Comparison of ENCODE assay signal across 12 cellular contexts in genomic region chr5:85293139-85293785, GRCh38.
A peak's percentile ranks its signal among the peaks of the same experiment; 100 is the strongest.
DNase-seq lines count a peak whose midpoint lies in the region; ATAC-seq, FAIRE-seq and TF ChIP-seq lines count a peak whose summit lies in the region.
"Had no signal": no experiment of that assay in that cellular context is flagged by ENCODE, and none has a peak within 500 bp of the region (broad histone marks: within the 10 kb centered on the region; RNA-seq: fewer than 3 reads in every experiment).

No MANE protein-coding gene starts in this region.

- TF ChIP-seq EP300 in A549 (IDR thresholded peaks at IDR 0.05) (no peak), gastroesophageal sphincter (IDR thresholded peaks at IDR 0.05) (no peak)

- no peaks in the 10 kb centered on the region for H3K36me3 ChIP-seq in PC-3 (ENCODE audit: low read depth, low read length)
- H3K36me3 ChIP-seq in gastroesophageal sphincter: no peaks in the 10 kb centered on the region
- H3K36me3 ChIP-seq in muscle layer of colon (ENCODE audit: insufficient read depth, low read length): no peaks in the 10 kb centered on the region

- no peak for FAIRE-seq in A549 (lab: Jason Lieb, UNC)

- no peaks in the 10 kb centered on the region for H3K79me2 ChIP-seq in PC-3 (ENCODE audit: low read length)

- no peak for TF ChIP-seq POLR2A in A549 (IDR thresholded peaks at IDR 0.05; ENCODE audit: low read length)
- no peak for TF ChIP-seq POLR2A in gastroesophageal sphincter (IDR thresholded peaks at IDR 0.05)

- H2AFZ ChIP-seq in PC-3 (ENCODE audit: low read length): peak overlapping the region; percentile 82

- H3K4me2 ChIP-seq in A549 (peak overlapping the region; percentile 50), PC-3 (ENCODE audit: low read length) (peak overlapping the region; percentile 84)

- 0 out of 2 replicates have a peak overlapping the region, but pooled peaks have one; percentile 9 for H3K9ac ChIP-seq in PC-3 (ENCODE audit: low read length)
- no peak overlapping the region for H3K9ac ChIP-seq in muscle layer of colon (ENCODE audit: low read length)

- H3K9me2 ChIP-seq in PC-3 (replicated peaks; ENCODE audit: low read length): no peaks in the 10 kb centered on the region

- 34% methylated on average over 7 of the region's 7 CpGs for WGBS in A549 (ENCODE audit: missing lambda C conversion rate)
- 22 to 24% methylated on average over 7 of the region's 7 CpGs for WGBS in gastroesophageal sphincter (ENCODE audit: low coverage in 1 of 2), 2 donors

- no peaks in the 10 kb centered on the region for H3F3A ChIP-seq in PC-3 (ENCODE audit: low read length, unreplicated experiment)

- H3K27ac ChIP-seq in A549: peak overlapping the region in 1 of 2 experiments; percentile 38; a peak in 2 of 6 replicates
- H3K27ac ChIP-seq in PC-3 (ENCODE audit: low read length): no peak overlapping the region
- peak overlapping the region in 2 of 4 donors; percentile 41 to 68 for H3K27ac ChIP-seq in gastroesophageal sphincter
- peak overlapping the region; percentile 39 for H3K27ac ChIP-seq in muscle layer of colon (ENCODE audit: low read depth, low read length)

- peak in 1 of 2 experiments; percentile 6 for DNase-seq in A549 (ENCODE audit: low read depth in 1 of 2, low spot score in 1 of 2)
- DNase-seq in PC-3: peak; percentile 45
- DNase-seq in NCI-H2227 treated with DMSO at 0.1 percent for 48 hours (lab: John Stamatoyannopoulos, UW): no peak
- DNase-seq in nucleus accumbens (lab: John Stamatoyannopoulos, UW): no peak
- DNase-seq: NCI-H1417; RPMI8226; stimulated activated CD4-positive, alpha-beta T cell treated with anti-CD3 and anti-CD28 coated beads, Interleukin-4, amount 100 ng/mL, for 1 hour had no signal

- CTCF ChIA-PET in A549 (lab: Yijun Ruan, JAX): no interaction called here
- CTCF ChIA-PET in PC-3 (lab: Charles Lee): no interaction called here

- no peak for TF ChIP-seq CTCF in A549 (IDR thresholded peaks at IDR 0.05)
- no peak for TF ChIP-seq CTCF in PC-3 (conservative IDR thresholded peaks at IDR 0.05; ENCODE audit: low read depth, low read length)
- no peak for TF ChIP-seq CTCF in gastroesophageal sphincter (IDR thresholded peaks at IDR 0.05)

- TF ChIP-seq RAD21 in A549 (conservative IDR thresholded peaks at IDR 0.05 in 1 of 2, IDR thresholded peaks at IDR 0.05 in 1 of 2): no peak

- no TSS peak for BruUV-seq in PC-3 (replicated peaks; lab: Mats Ljungman, UMichigan)

- intact Hi-C loops in PC-3 (cut with micrococcal nuclease): no loop called here

- ATAC-seq in A549: peak; percentile 66 to 68; a peak in 4 of 6 replicates
- peak; percentile 91 for ATAC-seq in PC-3
- no peak for ATAC-seq in gastroesophageal sphincter
- ATAC-seq in GM21367 (IDR thresholded peaks at IDR 0.05; ENCODE audit: unreplicated experiment): no peak
- ATAC-seq in GM18909 (IDR thresholded peaks at IDR 0.05; ENCODE audit: poor library complexity, unreplicated experiment): no peak
- ATAC-seq: natural killer cell treated with Interleukin-12 subunit alpha and Interleukin-12 subunit beta and Interleukin-15 and Interleukin-18, amount 100 ng/mL, for 72 hours had no signal

- POLR2A ChIA-PET in A549 (lab: Yijun Ruan, JAX) (no interaction called here), PC-3 (lab: Charles Lee; ENCODE audit: unreplicated experiment) (no interaction called here)

- H3K27me3 ChIP-seq in PC-3 (ENCODE audit: low read length) (peaks cover 8% of the 10 kb centered on the region; the same call in 1 of the 2 replicates), gastroesophageal sphincter (no peaks in the 10 kb centered on the region), muscle layer of colon (ENCODE audit: control insufficient read depth in 1 of 2, insufficient read depth in 2 of 2, low read length in 2 of 2) (no peaks in the 10 kb centered on the region)

- H3K9me3 ChIP-seq in A549 (no peaks in the 10 kb centered on the region), PC-3 (ENCODE audit: low read length) (no peaks in the 10 kb centered on the region), gastroesophageal sphincter (no peaks in the 10 kb centered on the region), muscle layer of colon (ENCODE audit: low read length) (no peaks in the 10 kb centered on the region)

- H3K4me1 ChIP-seq in A549 (no peaks in the 10 kb centered on the region), PC-3 (ENCODE audit: insufficient read depth, low read length) (no peaks in the 10 kb centered on the region), gastroesophageal sphincter (peaks cover 0 to 7% (median 0%) of the 10 kb centered on the region in 3 donors), muscle layer of colon (ENCODE audit: insufficient read depth, low read length) (no peaks in the 10 kb centered on the region)

- no peaks in the 10 kb centered on the region for H4K20me1 ChIP-seq in PC-3 (ENCODE audit: low read length)

- peak overlapping the region; percentile 14; the same call in 1 of the 3 replicates for H3K4me3 ChIP-seq in A549
- H3K4me3 ChIP-seq in PC-3 (ENCODE audit: low read length): peak overlapping the region; percentile 66
- H3K4me3 ChIP-seq in gastroesophageal sphincter: peak overlapping the region; percentile 39 to 45
- H3K4me3 ChIP-seq in muscle layer of colon (ENCODE audit: low read depth in 1 of 2, low read length in 2 of 2): peak overlapping the region; percentile 3 to 47

TF ChIP-seq in A549, 52 proteins besides CTCF, POLR2A, EP300 and RAD21:
- TF ChIP-seq HOXB5 (CRISPR knock-in tag; IDR thresholded peaks at IDR 0.05): no peak
- no peak for TF ChIP-seq USF2 (IDR thresholded peaks at IDR 0.05)
- no peak for TF ChIP-seq ZNF302 (CRISPR knock-in tag; IDR thresholded peaks at IDR 0.05)
- no peak for TF ChIP-seq FOSB (CRISPR knock-in tag; IDR thresholded peaks at IDR 0.05)

Comparison
In these comparisons a context has a peak if more than half of its experiments do, and no peak if none do; other contexts are left out.
1. ATAC-seq: peak in A549 (2 of 2) and PC-3 (single experiment); none in gastroesophageal sphincter (single experiment), GM21367 (single experiment) and GM18909 (single experiment).
2. H3K4me3 ChIP-seq: peak in every context shown above with its lines; median percentile 66 in PC-3; 42 in gastroesophageal sphincter; 25 in muscle layer of colon; 14 in A549.